12 cellular contexts compared by ENCODE assay signal in genomic region chr6:1606533-1607235, GRCh38. TPM values are rescaled to one million over a fixed set of nuclear protein-coding genes. Genes with fewer than 3 reads are reported as not detected.
A peak's percentile ranks its signal among the peaks of the same experiment; 100 is the strongest.
DNase-seq lines count a peak whose midpoint lies in the region; ATAC-seq, FAIRE-seq and TF ChIP-seq lines count a peak whose summit lies in the region.
"Had no signal": no experiment of that assay in that cellular context is flagged by ENCODE, and none has a peak within 500 bp of the region (broad histone marks: within the 10 kb centered on the region; RNA-seq: fewer than 3 reads in every experiment).

No MANE protein-coding gene starts in this region.

- H3K79me2 ChIP-seq in smooth muscle cell (ENCODE audit: low read depth): no peaks in the 10 kb centered on the region

- H4K20me1 ChIP-seq in smooth muscle cell (ENCODE audit: low read depth): peaks cover 5% of the 10 kb centered on the region

- no peaks in the 10 kb centered on the region for H3F3A ChIP-seq in smooth muscle cell (ENCODE audit: low read depth)

- no peak overlapping the region for H3K9ac ChIP-seq in smooth muscle cell (ENCODE audit: low read depth)

- peak overlapping the region; percentile 92 for H3K4me3 Mint-ChIP-seq in endothelial cell (ENCODE audit: unreplicated experiment)

- no peak overlapping the region for H2AFZ ChIP-seq in smooth muscle cell (ENCODE audit: low read depth)

- DNase-seq in NCI-H82 (lab: John Stamatoyannopoulos, UW) (peak; percentile 39), NCI-H82 treated with DMSO at 0.1 percent for 48 hours (lab: John Stamatoyannopoulos, UW; ENCODE audit: unreplicated experiment) (no peak), NCI-H69 (lab: John Stamatoyannopoulos, UW) (peak; percentile 76), endothelial cell (ENCODE audit: low spot score) (peak; percentile 29), posterior vena cava (ENCODE audit: low spot score) (peak; percentile 79), smooth muscle cell (lab: John Stamatoyannopoulos, UW; ENCODE audit: unreplicated experiment) (no peak), upper lobe of right lung (no peak), D721Med (ENCODE audit: insufficient read length, low spot score) (no peak)
- DNase-seq: immature natural killer cell; NCI-H187 treated with DMSO at 0.1 percent for 48 hours; stimulated activated CD4-positive, alpha-beta T cell treated with anti-CD3 and anti-CD28 coated beads, Interleukin-4, amount 100 ng/mL, for 4 hours had no signal

- H3K4me3 ChIP-seq in smooth muscle cell (no peak overlapping the region), upper lobe of right lung (no peak overlapping the region)

- H3K27me3 ChIP-seq in smooth muscle cell (ENCODE audit: low read depth): peaks cover 88% of the 10 kb centered on the region
- peaks cover 79% of the 10 kb centered on the region for H3K27me3 ChIP-seq in upper lobe of right lung

- H3K9me3 ChIP-seq in smooth muscle cell (replicated peaks; ENCODE audit: low read depth) (no peaks in the 10 kb centered on the region), upper lobe of right lung (no peaks in the 10 kb centered on the region)
- H3K9me3 ChIP-seq: tibial nerve had no signal

- no peak overlapping the region for H3K27ac Mint-ChIP-seq in endothelial cell (ENCODE audit: unreplicated experiment)
- H3K27ac Mint-ChIP-seq: immature natural killer cell had no signal

- 2% methylated on average over 22 of the region's 22 CpGs for WGBS in smooth muscle cell (ENCODE audit: low lambda C conversion rate)

- H3K4me1 ChIP-seq in smooth muscle cell (ENCODE audit: low read depth) (peaks cover 22% of the 10 kb centered on the region), upper lobe of right lung (peaks cover 16% of the 10 kb centered on the region)

- ATAC-seq in upper lobe of right lung: no peak

- H3K9me3 Mint-ChIP-seq in endothelial cell (ENCODE audit: unreplicated experiment): no peaks in the 10 kb centered on the region

- H3K27ac ChIP-seq in smooth muscle cell (ENCODE audit: low read depth) (no peak overlapping the region), upper lobe of right lung (no peak overlapping the region)

- intact Hi-C loops in posterior vena cava (cut with DNase I) (loop anchor here (5.0 to 10.0 kb wide), 3 partner anchors 501 to 1028 kb away; no protein-coding TSS in a partner anchor), upper lobe of right lung (cut with DNase I) (loop anchor here (10.0 kb wide), 2 partner anchors 588 to 748 kb away; no protein-coding TSS in a partner anchor)

- H3K36me3 Mint-ChIP-seq in endothelial cell (ENCODE audit: low read depth, unreplicated experiment): peaks cover 3% of the 10 kb centered on the region
- H3K36me3 Mint-ChIP-seq: immature natural killer cell had no signal

- H3K4me1 Mint-ChIP-seq in endothelial cell (ENCODE audit: unreplicated experiment): peaks cover 36% of the 10 kb centered on the region

- FAIRE-seq in D721Med (lab: Jason Lieb, UNC): no peak

- H3K36me3 ChIP-seq in smooth muscle cell (ENCODE audit: low read depth) (no peaks in the 10 kb centered on the region), upper lobe of right lung (no peaks in the 10 kb centered on the region)

- no peak overlapping the region for H3K4me2 ChIP-seq in smooth muscle cell

- TF ChIP-seq CTCF in endothelial cell (IDR thresholded peaks at IDR 0.05; ENCODE audit: unreplicated experiment) (no peak), smooth muscle cell (IDR thresholded peaks at IDR 0.05; ENCODE audit: borderline replicate concordance, insufficient read depth, poor library complexity, severe bottlenecking) (no peak), upper lobe of right lung (IDR thresholded peaks at IDR 0.05) (no peak), D721Med (IDR thresholded peaks at IDR 0.05; ENCODE audit: insufficient read depth, missing control alignments) (no peak)

- peaks cover 19% of the 10 kb centered on the region for H3K27me3 Mint-ChIP-seq in endothelial cell (ENCODE audit: unreplicated experiment)

RNA-seq across cellular contexts. Expression of gene FOXC1, which starts 3.0 kb away (rescaled TPM):
- total RNA-seq in endothelial cell (ENCODE audit: unreplicated experiment) (112 TPM), posterior vena cava (10 to 100 TPM; 27.6 to 33.5 TPM), smooth muscle cell (0.58 and 1.4 TPM in 2 replicates), upper lobe of right lung (4.9 TPM)
- 0.10 and 0.40 TPM in 2 replicates for polyA plus RNA-seq in smooth muscle cell

Comparison
In these comparisons a context has a peak if more than half of its experiments do, and no peak if none do; other contexts are left out.
1. DNase-seq: peak in NCI-H82 (single experiment), NCI-H69 (single experiment), endothelial cell (single experiment) and posterior vena cava (single experiment); none in NCI-H82 treated with DMSO at 0.1 percent for 48 hours (single experiment), smooth muscle cell (single experiment), upper lobe of right lung (single experiment) and D721Med (single experiment).